Comparison of ENCODE assay signal across 10 cellular contexts in the genomic region with DNA sequence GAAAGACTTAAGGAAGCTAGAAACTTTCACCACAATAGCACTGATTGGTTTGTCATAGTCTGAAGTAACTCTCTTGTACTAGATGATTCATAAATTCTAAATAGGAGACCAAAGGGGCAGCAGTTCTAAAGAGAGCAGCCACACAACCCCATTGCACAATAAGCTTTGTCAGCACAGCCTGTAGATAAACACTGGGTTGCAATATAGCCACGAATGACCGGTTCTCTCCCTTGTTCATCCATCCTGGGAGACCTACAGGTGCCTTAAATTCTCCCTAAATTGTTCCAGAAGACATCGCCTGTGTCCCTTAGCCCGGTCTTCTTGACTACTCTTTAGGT.
DNase-seq lines count a peak whose midpoint lies in the region; ATAC-seq, FAIRE-seq and TF ChIP-seq lines count a peak whose summit lies in the region.
"Had no signal": no experiment of that assay in that cellular context is flagged by ENCODE, and none has a peak within 500 bp of the region (broad histone marks: within the 10 kb centered on the region; RNA-seq: fewer than 3 reads in every experiment).

No MANE protein-coding gene starts in this region.

- no peaks in the 10 kb centered on the region for H3K36me3 ChIP-seq in HEK293 (ENCODE audit: control insufficient read depth in 2 of 2, insufficient read depth in 1 of 2, low read length in 2 of 2)

- peak; percentile 2 to 39 for DNase-seq in A549 (ENCODE audit: low read depth in 1 of 2, low spot score in 1 of 2)
- peak; percentile 89 for DNase-seq in SKM-1 treated with dmso at 0.1 percent for 144 hours (lab: John Stamatoyannopoulos, UW; ENCODE audit: unreplicated experiment)
- no peak for DNase-seq in left ventricle myocardium superior
- DNase-seq: activated gamma-delta T cell treated with Interleukin-2 at 50 U/mL for 16 hours had no signal

- H3K27ac ChIP-seq in A549 = peak overlapping the region in 1 of 2 experiments; percentile 49; a peak in 3 of 6 replicates
- H3K27ac ChIP-seq in HEK293 (ENCODE audit: extremely low read depth, low read depth, low read length) = no peak overlapping the region

- peak overlapping the region; percentile 43 for H3K4me2 ChIP-seq in A549

- CTCF ChIA-PET in A549 (lab: Yijun Ruan, JAX) (interaction anchor here (0.8 to 1.3 kb wide), 4 partner anchors 11 to 579 kb away, joined by 3 to 7 read pairs (median 3); no protein-coding TSS in a partner anchor), HEK293 (lab: Yijun Ruan, JAX) (interaction anchor here (0.6 to 4.3 kb wide), 2 partner anchors 381 to 572 kb away, joined by 3 to 42 read pairs; no protein-coding TSS in a partner anchor)

- no peak for TF ChIP-seq POLR2A in A549 (IDR thresholded peaks at IDR 0.05; ENCODE audit: low read length)

- peak; percentile 70 to 80 for ATAC-seq in A549
- ATAC-seq in left ventricle myocardium superior = peak; percentile 64
- ATAC-seq in HG03280 (IDR thresholded peaks at IDR 0.05; ENCODE audit: unreplicated experiment) = no peak
- ATAC-seq in HG02763 (IDR thresholded peaks at IDR 0.05; ENCODE audit: unreplicated experiment) = no peak
- no peak for ATAC-seq in HG03354 (IDR thresholded peaks at IDR 0.05; ENCODE audit: poor library complexity, severe bottlenecking, unreplicated experiment)
- ATAC-seq in HG02981 (IDR thresholded peaks at IDR 0.05; ENCODE audit: unreplicated experiment) = no peak

- H3K9me3 ChIP-seq in A549 (no peaks in the 10 kb centered on the region), HEK293 (ENCODE audit: control insufficient read depth, insufficient read depth, low read depth, low read length) (no peaks in the 10 kb centered on the region)

- TF ChIP-seq CTCF in A549 (IDR thresholded peaks at IDR 0.05) (no peak), HEK293 (tag by site-specific recombination; IDR thresholded peaks at IDR 0.05) (no peak)

- FAIRE-seq in A549 (lab: Jason Lieb, UNC) = no peak

- 58% methylated on average over 4 of the region's 4 CpGs for WGBS in A549 (ENCODE audit: missing lambda C conversion rate)

- intact Hi-C loops in left ventricle myocardium superior (cut with micrococcal nuclease) = no loop called here

- H3K4me1 ChIP-seq in A549 (peaks cover 18% of the 10 kb centered on the region; the same call in 2 of the 3 replicates), HEK293 (ENCODE audit: control insufficient read depth, insufficient read depth, low read length) (peaks cover 7% of the 10 kb centered on the region)

- H3K4me3 ChIP-seq in A549 = no peak overlapping the region
- H3K4me3 ChIP-seq in HEK293 (ENCODE audit: low read depth, low read length) = no peak overlapping the region
- H3K4me3 ChIP-seq: GM23338 had no signal

- no peak for TF ChIP-seq RAD21 in A549 (conservative IDR thresholded peaks at IDR 0.05 in 1 of 2, IDR thresholded peaks at IDR 0.05 in 1 of 2)

- TF ChIP-seq EP300 in A549 (IDR thresholded peaks at IDR 0.05) = no peak

- POLR2A ChIA-PET in A549 (lab: Yijun Ruan, JAX) = interaction anchor here (0.5 to 0.7 kb wide), 2 partner anchors 66 to 76 kb away, joined by 3 read pairs; no protein-coding TSS in a partner anchor
- POLR2A ChIA-PET in HEK293 (lab: Yijun Ruan, JAX) = no interaction called here

TF ChIP-seq in A549, 52 proteins besides CTCF, POLR2A, EP300 and RAD21:
- TF ChIP-seq JUNB (IDR thresholded peaks at IDR 0.05) (peak; percentile 56; the same call in 1 of the 2 replicates), FOSL2 (IDR thresholded peaks at IDR 0.05) (0 out of 2 replicates have a peak, but pooled peaks have one; percentile 40), FOSL2 (CRISPR knock-in tag; IDR thresholded peaks at IDR 0.05) (no peak), ESRRA (IDR thresholded peaks at IDR 0.05; ENCODE audit: borderline replicate concordance, low read length) (no peak), HEYL (CRISPR knock-in tag; IDR thresholded peaks at IDR 0.05) (no peak), CEBPB (IDR thresholded peaks at IDR 0.05) (peak; percentile 71 to 87), HOXA7 (CRISPR knock-in tag; IDR thresholded peaks at IDR 0.05) (no peak)

TF ChIP-seq in HEK293, 187 proteins besides CTCF, POLR2A, EP300 and RAD21:
- TF ChIP-seq ZNF791 (tag by site-specific recombination; IDR thresholded peaks at IDR 0.05) (no peak), ZNF19 (tag by site-specific recombination; IDR thresholded peaks at IDR 0.05; ENCODE audit: low read depth) (no peak), ZNF660 (tag by site-specific recombination; IDR thresholded peaks at IDR 0.05) (0 out of 2 replicates have a peak, but pooled peaks have one; percentile 36), ZNF510 (tag by site-specific recombination; IDR thresholded peaks at IDR 0.05; ENCODE audit: insufficient replicate concordance) (no peak), ZEB2 (tag by site-specific recombination; IDR thresholded peaks at IDR 0.05) (no peak), ZNF394 (tag by site-specific recombination; IDR thresholded peaks at IDR 0.05; ENCODE audit: borderline replicate concordance) (no peak), ZBTB1 (tag by site-specific recombination; IDR thresholded peaks at IDR 0.05) (no peak), ZNF701 (tag by site-specific recombination; IDR thresholded peaks at IDR 0.05) (no peak), TCF7L2 (IDR thresholded peaks at IDR 0.05; ENCODE audit: borderline replicate concordance, low read depth, low read length) (0 out of 2 replicates have a peak, but pooled peaks have one; percentile 4), FEZF1 (tag by site-specific recombination; IDR thresholded peaks at IDR 0.05) (peak; percentile 25; the same call in 1 of the 2 replicates), ZSCAN16 (tag by site-specific recombination; IDR thresholded peaks at IDR 0.05) (no peak), ZBTB26 (tag by site-specific recombination; optimal IDR thresholded peaks at IDR 0.05) (no peak), ZNF155 (tag by site-specific recombination; IDR thresholded peaks at IDR 0.05) (no peak)
- TF ChIP-seq, protein P1, sequence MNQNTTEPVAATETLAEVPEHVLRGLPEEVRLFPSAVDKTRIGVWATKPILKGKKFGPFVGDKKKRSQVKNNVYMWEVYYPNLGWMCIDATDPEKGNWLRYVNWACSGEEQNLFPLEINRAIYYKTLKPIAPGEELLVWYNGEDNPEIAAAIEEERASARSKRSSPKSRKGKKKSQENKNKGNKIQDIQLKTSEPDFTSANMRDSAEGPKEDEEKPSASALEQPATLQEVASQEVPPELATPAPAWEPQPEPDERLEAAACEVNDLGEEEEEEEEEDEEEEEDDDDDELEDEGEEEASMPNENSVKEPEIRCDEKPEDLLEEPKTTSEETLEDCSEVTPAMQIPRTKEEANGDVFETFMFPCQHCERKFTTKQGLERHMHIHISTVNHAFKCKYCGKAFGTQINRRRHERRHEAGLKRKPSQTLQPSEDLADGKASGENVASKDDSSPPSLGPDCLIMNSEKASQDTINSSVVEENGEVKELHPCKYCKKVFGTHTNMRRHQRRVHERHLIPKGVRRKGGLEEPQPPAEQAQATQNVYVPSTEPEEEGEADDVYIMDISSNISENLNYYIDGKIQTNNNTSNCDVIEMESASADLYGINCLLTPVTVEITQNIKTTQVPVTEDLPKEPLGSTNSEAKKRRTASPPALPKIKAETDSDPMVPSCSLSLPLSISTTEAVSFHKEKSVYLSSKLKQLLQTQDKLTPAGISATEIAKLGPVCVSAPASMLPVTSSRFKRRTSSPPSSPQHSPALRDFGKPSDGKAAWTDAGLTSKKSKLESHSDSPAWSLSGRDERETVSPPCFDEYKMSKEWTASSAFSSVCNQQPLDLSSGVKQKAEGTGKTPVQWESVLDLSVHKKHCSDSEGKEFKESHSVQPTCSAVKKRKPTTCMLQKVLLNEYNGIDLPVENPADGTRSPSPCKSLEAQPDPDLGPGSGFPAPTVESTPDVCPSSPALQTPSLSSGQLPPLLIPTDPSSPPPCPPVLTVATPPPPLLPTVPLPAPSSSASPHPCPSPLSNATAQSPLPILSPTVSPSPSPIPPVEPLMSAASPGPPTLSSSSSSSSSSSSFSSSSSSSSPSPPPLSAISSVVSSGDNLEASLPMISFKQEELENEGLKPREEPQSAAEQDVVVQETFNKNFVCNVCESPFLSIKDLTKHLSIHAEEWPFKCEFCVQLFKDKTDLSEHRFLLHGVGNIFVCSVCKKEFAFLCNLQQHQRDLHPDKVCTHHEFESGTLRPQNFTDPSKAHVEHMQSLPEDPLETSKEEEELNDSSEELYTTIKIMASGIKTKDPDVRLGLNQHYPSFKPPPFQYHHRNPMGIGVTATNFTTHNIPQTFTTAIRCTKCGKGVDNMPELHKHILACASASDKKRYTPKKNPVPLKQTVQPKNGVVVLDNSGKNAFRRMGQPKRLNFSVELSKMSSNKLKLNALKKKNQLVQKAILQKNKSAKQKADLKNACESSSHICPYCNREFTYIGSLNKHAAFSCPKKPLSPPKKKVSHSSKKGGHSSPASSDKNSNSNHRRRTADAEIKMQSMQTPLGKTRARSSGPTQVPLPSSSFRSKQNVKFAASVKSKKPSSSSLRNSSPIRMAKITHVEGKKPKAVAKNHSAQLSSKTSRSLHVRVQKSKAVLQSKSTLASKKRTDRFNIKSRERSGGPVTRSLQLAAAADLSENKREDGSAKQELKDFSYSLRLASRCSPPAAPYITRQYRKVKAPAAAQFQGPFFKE (tag by site-specific recombination; IDR thresholded peaks at IDR 0.05; ENCODE audit: borderline replicate concordance) = no peak
- TF ChIP-seq, protein P2, sequence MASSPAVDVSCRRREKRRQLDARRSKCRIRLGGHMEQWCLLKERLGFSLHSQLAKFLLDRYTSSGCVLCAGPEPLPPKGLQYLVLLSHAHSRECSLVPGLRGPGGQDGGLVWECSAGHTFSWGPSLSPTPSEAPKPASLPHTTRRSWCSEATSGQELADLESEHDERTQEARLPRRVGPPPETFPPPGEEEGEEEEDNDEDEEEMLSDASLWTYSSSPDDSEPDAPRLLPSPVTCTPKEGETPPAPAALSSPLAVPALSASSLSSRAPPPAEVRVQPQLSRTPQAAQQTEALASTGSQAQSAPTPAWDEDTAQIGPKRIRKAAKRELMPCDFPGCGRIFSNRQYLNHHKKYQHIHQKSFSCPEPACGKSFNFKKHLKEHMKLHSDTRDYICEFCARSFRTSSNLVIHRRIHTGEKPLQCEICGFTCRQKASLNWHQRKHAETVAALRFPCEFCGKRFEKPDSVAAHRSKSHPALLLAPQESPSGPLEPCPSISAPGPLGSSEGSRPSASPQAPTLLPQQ (tag by site-specific recombination; IDR thresholded peaks at IDR 0.05) = no peak

Comparison
In these comparisons a context has a peak if more than half of its experiments do, and no peak if none do; other contexts are left out.
1. ATAC-seq: peak in A549 (2 of 2) and left ventricle myocardium superior (single experiment); none in HG03280 (single experiment), HG02763 (single experiment), HG03354 (single experiment) and HG02981 (single experiment).